ENCODE assay signal across 8 cellular contexts in genomic region chr10:21993360-21994001, GRCh38. TPM values are rescaled to one million over a fixed set of nuclear protein-coding genes. Genes with fewer than 3 reads are reported as not detected.
DNase-seq lines count a peak whose midpoint lies in the region; ATAC-seq and TF ChIP-seq lines count a peak whose summit lies in the region.

No MANE protein-coding gene starts in this region.

- H3K27me3 Mint-ChIP-seq in chondrocyte (ENCODE audit: low read depth) = no peaks in the 10 kb centered on the region

- H3K36me3 ChIP-seq in MM.1S (replicated peaks; ENCODE audit: insufficient read depth, low read length) = no peaks in the 10 kb centered on the region
- no peaks in the 10 kb centered on the region for H3K36me3 ChIP-seq in neural cell (ENCODE audit: insufficient read depth, low read length)
- H3K36me3 ChIP-seq in neuronal stem cell (replicated peaks in 1 of 2; ENCODE audit: control insufficient read depth in 2 of 2, insufficient read depth in 2 of 2, low read length in 2 of 2) = no peaks in the 10 kb centered on the region

- H3K36me3 Mint-ChIP-seq in chondrocyte (ENCODE audit: low read depth) = no peaks in the 10 kb centered on the region

- no peak overlapping the region for H2BK12ac ChIP-seq in neuronal stem cell (ENCODE audit: low read length)

- TF ChIP-seq EP300 in neural cell (conservative IDR thresholded peaks at IDR 0.05; ENCODE audit: poor library complexity, severe bottlenecking) = no peak

- H3K9me2 ChIP-seq in MM.1S (replicated peaks; ENCODE audit: insufficient read depth, low read length) (no peaks in the 10 kb centered on the region), neural cell (ENCODE audit: insufficient read depth, low read length) (no peaks in the 10 kb centered on the region)

- peaks cover 8% of the 10 kb centered on the region for H3K4me1 Mint-ChIP-seq in chondrocyte (ENCODE audit: low read depth)

- H3K9ac ChIP-seq in MM.1S (ENCODE audit: low read length) = no peak overlapping the region
- no peak overlapping the region for H3K9ac ChIP-seq in neural cell (ENCODE audit: low read length)
- no peak overlapping the region for H3K9ac ChIP-seq in neuronal stem cell (ENCODE audit: low read depth, low read length, poor library complexity)

- no peaks in the 10 kb centered on the region for H3K9me3 Mint-ChIP-seq in chondrocyte (ENCODE audit: low read depth)

- no CpG with 5 or more reads among the region's 7 CpGs for WGBS in neuronal stem cell (ENCODE audit: extremely low coverage in 2 of 2, insufficient read length in 2 of 2, insufficient replicate concordance in 1 of 2), 2 donors

- peak; percentile 55 for TF ChIP-seq CTCF in MM.1S (IDR thresholded peaks at IDR 0.05; ENCODE audit: low read length)
- TF ChIP-seq CTCF in chondrocyte (IDR thresholded peaks at IDR 0.05) = peak; percentile 92
- TF ChIP-seq CTCF in neural cell (IDR thresholded peaks at IDR 0.05; ENCODE audit: poor library complexity, severe bottlenecking) = peak; percentile 69

- H3K4me2 ChIP-seq in MM.1S (ENCODE audit: low read depth, low read length) (peak overlapping the region; percentile 25), neural cell (ENCODE audit: low read length) (no peak overlapping the region), neuronal stem cell (ENCODE audit: insufficient read depth, low read length, poor library complexity, severe bottlenecking) (no peak overlapping the region)

- H2BK15ac ChIP-seq in neuronal stem cell (ENCODE audit: low read length) = no peak overlapping the region

- no peak overlapping the region for H2BK5ac ChIP-seq in neuronal stem cell (ENCODE audit: low read length)

- no peak overlapping the region for H3K27ac Mint-ChIP-seq in chondrocyte (ENCODE audit: unreplicated experiment)

- DNase-seq in EH (ENCODE audit: low read depth) = peak; percentile 39
- DNase-seq in MM.1S = peak; percentile 54
- no peak for DNase-seq in chondrocyte (ENCODE audit: low spot score)
- DNase-seq in activated effector memory CD4-positive, alpha-beta T cell treated with anti-CD3 and anti-CD28 coated beads, Interleukin-2, amount 50 U/mL, for 16 hours = no peak
- no peak for DNase-seq in neuronal stem cell (ENCODE audit: low spot score)

- no peak overlapping the region for H3K18ac ChIP-seq in neuronal stem cell (ENCODE audit: low read length)

- H3K14ac ChIP-seq in neuronal stem cell (ENCODE audit: low read length) = no peak overlapping the region

- peaks cover 99% of the 10 kb centered on the region for H3K79me2 ChIP-seq in MM.1S (ENCODE audit: low read length)
- peaks cover 13% of the 10 kb centered on the region for H3K79me2 ChIP-seq in neural cell (replicated peaks; ENCODE audit: insufficient read depth, low read length)

- H2AFZ ChIP-seq in MM.1S (ENCODE audit: low read length) = no peak overlapping the region
- H2AFZ ChIP-seq in neural cell (ENCODE audit: low read depth, low read length) = no peak overlapping the region
- no peak overlapping the region for H2AFZ ChIP-seq in neuronal stem cell (ENCODE audit: low read length)

- no peak overlapping the region for H3K4me3 Mint-ChIP-seq in chondrocyte (ENCODE audit: unreplicated experiment)

- no peak overlapping the region for H3K4me3 ChIP-seq in MM.1S (ENCODE audit: low read length)
- no peak overlapping the region for H3K4me3 ChIP-seq in neural cell (ENCODE audit: low read length)
- H3K4me3 ChIP-seq in neuronal stem cell (ENCODE audit: low read length in 2 of 2) = no peak overlapping the region

- H2AK5ac ChIP-seq in neuronal stem cell (ENCODE audit: low read depth, low read length) = no peak overlapping the region

- no peak overlapping the region for H4K91ac ChIP-seq in neuronal stem cell (ENCODE audit: low read depth, low read length, poor library complexity)

- peaks cover 23% of the 10 kb centered on the region; the same call in 1 of the 2 replicates for H4K20me1 ChIP-seq in MM.1S (ENCODE audit: insufficient read depth, low read length)
- no peaks in the 10 kb centered on the region for H4K20me1 ChIP-seq in neural cell (ENCODE audit: insufficient read depth)

- no peak overlapping the region for H3K23ac ChIP-seq in neuronal stem cell (ENCODE audit: low read depth, low read length, poor library complexity)

- no peak overlapping the region for H3K4ac ChIP-seq in neuronal stem cell (ENCODE audit: low read length)

- H3K27me3 ChIP-seq in MM.1S (replicated peaks; ENCODE audit: insufficient read depth, low read length) (no peaks in the 10 kb centered on the region), neural cell (ENCODE audit: insufficient read depth, low read depth, low read length) (no peaks in the 10 kb centered on the region), neuronal stem cell (ENCODE audit: control insufficient read depth in 3 of 3, insufficient read depth in 3 of 3, low read depth in 1 of 3, low read length in 3 of 3) (no peaks in the 10 kb centered on the region)

- H3K9me3 ChIP-seq in MM.1S (replicated peaks; ENCODE audit: insufficient read depth, low read length) = no peaks in the 10 kb centered on the region
- no peaks in the 10 kb centered on the region for H3K9me3 ChIP-seq in neural cell (ENCODE audit: low read length)
- no peaks in the 10 kb centered on the region for H3K9me3 ChIP-seq in neuronal stem cell (replicated peaks in 1 of 2; ENCODE audit: control insufficient read depth in 2 of 2, insufficient read depth in 1 of 2, low read depth in 1 of 2, low read length in 2 of 2)

- TF ChIP-seq RAD21 in neural cell (conservative IDR thresholded peaks at IDR 0.05) = peak; percentile 66

- no peak overlapping the region for H2BK120ac ChIP-seq in neuronal stem cell (ENCODE audit: low read depth, low read length)

- H3K27ac ChIP-seq in MM.1S (ENCODE audit: low read length) (no peak overlapping the region), neural cell (ENCODE audit: low read length) (no peak overlapping the region), neuronal stem cell (replicated peaks; ENCODE audit: low read length) (no peak overlapping the region)

- H4K8ac ChIP-seq in neuronal stem cell (ENCODE audit: low read depth, low read length) = no peak overlapping the region

- ATAC-seq in HG02798 (IDR thresholded peaks at IDR 0.05; ENCODE audit: poor library complexity, unreplicated experiment) (no peak), HG02623 (IDR thresholded peaks at IDR 0.05; ENCODE audit: unreplicated experiment) (no peak)

- H3F3A ChIP-seq in MM.1S (ENCODE audit: insufficient read depth, low read length) = peaks cover 28% of the 10 kb centered on the region
- no peaks in the 10 kb centered on the region for H3F3A ChIP-seq in neural cell (ENCODE audit: insufficient read depth, low read length, poor library complexity, severe bottlenecking)

- H3K79me1 ChIP-seq in neuronal stem cell (ENCODE audit: low read depth, low read length) = no peaks in the 10 kb centered on the region

- H3K4me1 ChIP-seq in MM.1S (ENCODE audit: low read length) (peaks cover 49% of the 10 kb centered on the region), neuronal stem cell (ENCODE audit: control insufficient read depth in 2 of 2, insufficient read depth in 1 of 2, low read depth in 1 of 2, low read length in 2 of 2) (no peaks in the 10 kb centered on the region)

TF ChIP-seq in neural cell, 6 proteins besides CTCF, POLR2A, EP300 and RAD21:
- TF ChIP-seq MXI1 (conservative IDR thresholded peaks at IDR 0.05; ENCODE audit: poor library complexity, severe bottlenecking) = no peak
- TF ChIP-seq SMC3 (conservative IDR thresholded peaks at IDR 0.05; ENCODE audit: poor library complexity) = peak; percentile 61

RNA-seq across cellular contexts. Expression of gene DNAJC1, which starts 10.0 kb away (rescaled TPM):
- 39.9 to 46.5 TPM (median 45.1 TPM) in 3 replicates for total RNA-seq in chondrocyte
- polyA plus RNA-seq in neural cell = 15.9 and 16.0 TPM in 2 replicates
- polyA minus RNA-seq in neural cell = 30.2 TPM in 2 replicates
- 27.2 TPM for polyA plus RNA-seq in neuronal stem cell (2013, experiment 1 of 2)
- 27.7 TPM for polyA plus RNA-seq in neuronal stem cell (2013, experiment 2 of 2)

Comparison
In these comparisons a context has a peak if more than half of its experiments do, and no peak if none do; other contexts are left out.
1. DNase-seq: peak in EH (single experiment) and MM.1S (single experiment); none in chondrocyte (single experiment), activated effector memory CD4-positive, alpha-beta T cell treated with anti-CD3 and anti-CD28 coated beads, Interleukin-2, amount 50 U/mL, for 16 hours (single experiment) and neuronal stem cell (single experiment).
2. Peak in every context shown above with its lines, with median percentiles within 50 percentile points of each other: CTCF ChIP-seq.